ENCODE assay signal across 10 cellular contexts in genomic region chr4:7206385-7206784, GRCh38. TPM values are rescaled to one million over a fixed set of nuclear protein-coding genes. Genes with fewer than 3 reads are reported as not detected.
DNase-seq lines count a peak whose midpoint lies in the region; ATAC-seq and TF ChIP-seq lines count a peak whose summit lies in the region.
"Had no signal": no experiment of that assay in that cellular context is flagged by ENCODE, and none has a peak within 500 bp of the region (broad histone marks: within the 10 kb centered on the region; RNA-seq: fewer than 3 reads in every experiment).

No MANE protein-coding gene starts in this region.

- peak overlapping the region; percentile 67 for H2BK120ac ChIP-seq in IMR-90 (ENCODE audit: low read depth, low read length)

- TF ChIP-seq CTCF in IMR-90 (conservative IDR thresholded peaks at IDR 0.05; ENCODE audit: low read depth, low read length) (no peak), breast epithelium (IDR thresholded peaks at IDR 0.05) (no peak), kidney epithelial cell (IDR thresholded peaks at IDR 0.05; ENCODE audit: insufficient read depth, low read length, poor library complexity, severe bottlenecking) (no peak), tibial nerve (IDR thresholded peaks at IDR 0.05) (no peak), GM20000 (IDR thresholded peaks at IDR 0.05; ENCODE audit: extremely low read depth, missing control alignments) (no peak)

- peak overlapping the region; percentile 72 for H3K18ac ChIP-seq in IMR-90 (ENCODE audit: low read depth, low read length)

- H4K5ac ChIP-seq in IMR-90 (ENCODE audit: low read depth, low read length) = peak overlapping the region; percentile 58

- H3K9me3 ChIP-seq in IMR-90 (ENCODE audit: control insufficient read depth, insufficient read depth, low read length) (no peaks in the 10 kb centered on the region), breast epithelium (no peaks in the 10 kb centered on the region), tibial nerve (no peaks in the 10 kb centered on the region)

- POLR2A ChIA-PET in IMR-90 (lab: Charles Lee; ENCODE audit: unreplicated experiment) = no interaction called here

- peak overlapping the region; percentile 86 to 87 for H4K8ac ChIP-seq in IMR-90 (ENCODE audit: low read depth in 2 of 2, low read length in 2 of 2)

- DNase-seq in IMR-90 (peak; percentile 76), breast epithelium (ENCODE audit: low spot score in 2 of 2) (no peak), kidney epithelial cell (ENCODE audit: low read depth) (peak; percentile 45), tibial nerve (ENCODE audit: low spot score in 2 of 2) (no peak), GM20000 (ENCODE audit: low spot score) (no peak)
- DNase-seq: activated T-cell treated with anti-CD3 and anti-CD28 coated beads, Interleukin-2, amount 50 U/mL, for 48 hours; stimulated activated CD4-positive, alpha-beta T cell treated with anti-CD3 and anti-CD28 coated beads, Interleukin-4, amount 100 ng/mL, for 1 hour had no signal

- peak overlapping the region; percentile 47; the same call in 1 of the 2 replicates for H3K4me2 ChIP-seq in IMR-90 (ENCODE audit: low read depth, low read length)

- H2BK20ac ChIP-seq in IMR-90 (ENCODE audit: low read depth, low read length) = peak overlapping the region; percentile 93

- peak overlapping the region; percentile 50; the same call in 1 of the 2 replicates for H3K56ac ChIP-seq in IMR-90 (ENCODE audit: extremely low read depth, insufficient read depth, low read length)

- H3K9ac ChIP-seq in IMR-90 (ENCODE audit: low read depth, low read length) = peak overlapping the region; percentile 27; the same call in 1 of the 2 replicates

- H4K91ac ChIP-seq in IMR-90 (ENCODE audit: insufficient read depth, low read depth, low read length) = peak overlapping the region; percentile 83

- peak overlapping the region; percentile 81 for H3K14ac ChIP-seq in IMR-90 (replicated peaks; ENCODE audit: low read depth, low read length)

- intact Hi-C loops in IMR-90 (cut with micrococcal nuclease) = no loop called here
- intact Hi-C loops in breast epithelium (cut with DNase I; ENCODE audit: low total_unique reads) = no loop called here

- peak overlapping the region; percentile 68 for H3K23ac ChIP-seq in IMR-90 (ENCODE audit: low read depth, low read length)

- no TSS peak for BruUV-seq in IMR-90 (replicated peaks; lab: Mats Ljungman, UMichigan)

- H3K9me1 ChIP-seq in IMR-90 (ENCODE audit: insufficient read depth, low read length) = peaks cover 4% of the 10 kb centered on the region

- peak overlapping the region; percentile 72; the same call in 2 of the 3 replicates for H2BK15ac ChIP-seq in IMR-90 (ENCODE audit: low read depth, low read length)

- CTCF ChIA-PET in IMR-90 (lab: Yijun Ruan, JAX) = interaction anchor here (1.2 to 1.6 kb wide), 2 partner anchors 9 to 15 kb away, joined by 5 read pairs; no protein-coding TSS in a partner anchor

- H3K36me3 ChIP-seq in IMR-90 (ENCODE audit: control insufficient read depth, insufficient read depth, low read length) (no peaks in the 10 kb centered on the region), breast epithelium (no peaks in the 10 kb centered on the region), kidney epithelial cell (ENCODE audit: control insufficient read depth, insufficient read depth, low read length) (no peaks in the 10 kb centered on the region), tibial nerve (no peaks in the 10 kb centered on the region)

- dilution Hi-C loops in IMR-90 (cut with HindIII; ENCODE audit: low sequenced_read_pairs, unreplicated experiment) = no loop called here

- H3K4ac ChIP-seq in IMR-90 (ENCODE audit: low read depth, low read length) = peak overlapping the region; percentile 88

- WGBS in IMR-90 (ENCODE audit: extremely low coverage in 2 of 2, insufficient read length in 1 of 2), 2 experiments = 0% methylated on average over 1 of the region's 9 CpGs; no CpG with 5 or more reads in 1 of the 2 experiments
- WGBS in tibial nerve, 2 donors = 29 to 39% methylated on average over 9 of the region's 9 CpGs

- TF ChIP-seq POLR2A in IMR-90 (IDR thresholded peaks at IDR 0.05; ENCODE audit: low read depth, low read length) (0 out of 2 replicates have a peak, but pooled peaks have one; percentile 23), breast epithelium (IDR thresholded peaks at IDR 0.05) (no peak), tibial nerve (IDR thresholded peaks at IDR 0.05) (no peak)

- TF ChIP-seq EP300 in tibial nerve (IDR thresholded peaks at IDR 0.05) = no peak

- H3K4me1 ChIP-seq in IMR-90 (ENCODE audit: control insufficient read depth, insufficient read depth, low read length) (peaks cover 28% of the 10 kb centered on the region), breast epithelium (peaks cover 5 to 15% of the 10 kb centered on the region in 2 donors), tibial nerve (peaks cover 0 to 84% (median 26%) of the 10 kb centered on the region in 4 donors)

- H2BK5ac ChIP-seq in IMR-90 (ENCODE audit: low read depth, low read length, poor library complexity, severe bottlenecking) = peak overlapping the region; percentile 66

- H2AK9ac ChIP-seq in IMR-90 (replicated peaks; ENCODE audit: low read depth, low read length, poor library complexity) = peak overlapping the region; percentile 43

- H3K27ac ChIP-seq in IMR-90 (ENCODE audit: insufficient read depth, low read length) (peak overlapping the region; percentile 77), breast epithelium (peak overlapping the region; percentile 64 to 65), tibial nerve (peak overlapping the region in 3 of 4 donors; percentile 62 to 84 (median 81))

- ATAC-seq in IMR-90 (ENCODE audit: low read depth) = peak; percentile 43
- ATAC-seq in GM21381 (IDR thresholded peaks at IDR 0.05; ENCODE audit: unreplicated experiment) = no peak
- no peak for ATAC-seq in HG03095 (IDR thresholded peaks at IDR 0.05; ENCODE audit: unreplicated experiment)
- ATAC-seq in HG02623 (IDR thresholded peaks at IDR 0.05; ENCODE audit: unreplicated experiment) = no peak

- H2AK5ac ChIP-seq in IMR-90 (ENCODE audit: low read depth, low read length) = peak overlapping the region; percentile 74; the same call in 1 of the 2 replicates

- H2AFZ ChIP-seq in IMR-90 (replicated peaks; ENCODE audit: low read length, poor library complexity) = peak overlapping the region; percentile 81

- TF ChIP-seq RAD21 in IMR-90 (IDR thresholded peaks at IDR 0.05; ENCODE audit: low read length) = 0 out of 2 replicates have a peak, but pooled peaks have one; percentile 3

- H3K4me3 ChIP-seq in IMR-90 (ENCODE audit: insufficient read depth, low read depth, low read length) (no peak overlapping the region), breast epithelium (no peak overlapping the region), kidney epithelial cell (ENCODE audit: low read depth, low read length) (no peak overlapping the region), tibial nerve (no peak overlapping the region)

- H4K20me1 ChIP-seq in IMR-90 (ENCODE audit: insufficient read depth, low read length) = no peaks in the 10 kb centered on the region

- in situ Hi-C loops in IMR-90 (cut with MboI; ENCODE audit: low sequenced_read_pairs) = no loop called here

- no peaks in the 10 kb centered on the region for H3K79me1 ChIP-seq in IMR-90 (ENCODE audit: low read depth in 1 of 2, low read length in 2 of 2)

- H3K27me3 ChIP-seq in IMR-90 (ENCODE audit: control insufficient read depth, insufficient read depth, low read length) (no peaks in the 10 kb centered on the region), breast epithelium (peaks cover 0 to 7% of the 10 kb centered on the region in 2 donors), kidney epithelial cell (ENCODE audit: control insufficient read depth, insufficient read depth, low read length) (no peaks in the 10 kb centered on the region), tibial nerve (no peaks in the 10 kb centered on the region)

TF ChIP-seq in IMR-90, 13 proteins besides CTCF, POLR2A, EP300 and RAD21 (continues in another document):
- TF ChIP-seq CHD1 (IDR thresholded peaks at IDR 0.05; ENCODE audit: low read depth, low read length) (no peak), RFX5 (IDR thresholded peaks at IDR 0.05; ENCODE audit: low read depth, low read length) (0 out of 2 replicates have a peak, but pooled peaks have one; percentile 10), NFE2L2 (IDR thresholded peaks at IDR 0.05; ENCODE audit: low read depth, low read length) (peak; percentile 79; the same call in 1 of the 2 replicates), CEBPB (IDR thresholded peaks at IDR 0.05; ENCODE audit: low read depth, low read length) (no peak), FOS (IDR thresholded peaks at IDR 0.05; ENCODE audit: low read depth, low read length) (peak; percentile 71), ELK1 (IDR thresholded peaks at IDR 0.05; ENCODE audit: borderline replicate concordance, low read depth, low read length) (no peak), SMC3 (IDR thresholded peaks at IDR 0.05; ENCODE audit: low read depth, low read length) (no peak), RCOR1 (IDR thresholded peaks at IDR 0.05; ENCODE audit: insufficient replicate concordance, low read length) (no peak), USF2 (IDR thresholded peaks at IDR 0.05; ENCODE audit: low read depth, low read length) (no peak), MAZ (IDR thresholded peaks at IDR 0.05; ENCODE audit: borderline replicate concordance, low read depth, low read length) (0 out of 2 replicates have a peak, but pooled peaks have one; percentile 5)

RNA-seq across cellular contexts. Expression of gene SORCS2, which starts 14.0 kb away (rescaled TPM):
- total RNA-seq in IMR-90 (2012; rRNA removed) (0.28 and 0.36 TPM in 2 replicates), breast epithelium (1 to 10 TPM in 1 of 3 donors, under 1 TPM in 2; 0.66 to 1.3 (median 0.80) TPM), kidney epithelial cell (1.4 and 8.1 TPM in 2 replicates), tibial nerve (10 to 100 TPM; 15.6 to 48.9 (median 38.3) TPM)
- polyA plus RNA-seq in IMR-90 (2012; rRNA removed) = 0.62 and 0.67 TPM in 2 replicates
- polyA plus RNA-seq in IMR-90 (2012; cell fraction: cytosol; rRNA removed) = 0.22 and 0.70 TPM in 2 replicates
- polyA plus RNA-seq in IMR-90 (2012; cell fraction: nucleus; rRNA removed; ENCODE audit: low replicate concordance) = 0.76 and 0.77 TPM in 2 replicates

Comparison
In these comparisons a context has a peak if more than half of its experiments do, and no peak if none do; other contexts are left out.
1. DNase-seq: peak in IMR-90 (single experiment) and kidney epithelial cell (single experiment); none in breast epithelium (0 of 2), tibial nerve (0 of 2) and GM20000 (single experiment).
2. Peak in every context shown above with its lines, with median percentiles within 50 percentile points of each other: H3K27ac ChIP-seq.